ENCODE assay signal across 11 cellular contexts in the genomic region with DNA sequence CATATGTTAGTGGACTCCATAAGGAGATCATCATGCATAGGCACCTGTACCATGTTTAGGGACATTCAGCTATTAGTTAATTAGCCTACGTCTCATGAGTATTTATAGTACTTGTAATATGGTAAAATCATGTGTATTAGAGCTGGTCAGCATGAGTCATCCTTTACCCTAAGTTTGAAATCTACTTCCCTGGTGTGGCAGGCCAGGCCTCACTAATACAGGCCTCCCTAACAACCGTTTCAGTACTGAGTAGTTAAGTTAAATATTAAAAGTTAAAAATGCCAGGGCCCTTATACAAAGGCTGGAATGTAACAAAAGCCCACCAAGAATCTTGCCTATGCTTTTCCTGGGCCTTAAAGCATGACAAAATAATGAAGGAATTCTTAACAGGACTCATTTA.
DNase-seq lines count a peak whose midpoint lies in the region; ATAC-seq and TF ChIP-seq lines count a peak whose summit lies in the region.
"Had no signal": no experiment of that assay in that cellular context is flagged by ENCODE, and none has a peak within 500 bp of the region (broad histone marks: within the 10 kb centered on the region; RNA-seq: fewer than 3 reads in every experiment).

No MANE protein-coding gene starts in this region.

- DNase-seq in AG10803 (ENCODE audit: low read depth): peak; percentile 44
- peak; percentile 47 for DNase-seq in HT1080 (ENCODE audit: low read depth)
- peak; percentile 32 for DNase-seq in astrocyte of the cerebellum (ENCODE audit: low read depth)
- DNase-seq in kidney epithelial cell (ENCODE audit: low read depth): peak; percentile 69
- DNase-seq in substantia nigra (lab: John Stamatoyannopoulos, UW): no peak
- no peak for DNase-seq in activated CD4-positive, alpha-beta T cell treated with anti-CD3 and anti-CD28 coated beads for 48 hours
- no peak for DNase-seq in OCI-LY7 (ENCODE audit: low spot score)
- DNase-seq: C1 segment of cervical spinal cord; effector CD4-positive, alpha-beta T cell; upper lobe of left lung had no signal

- no peaks in the 10 kb centered on the region for H3K9me3 ChIP-seq in OCI-LY7 (ENCODE audit: low read length)
- H3K9me3 ChIP-seq: upper lobe of left lung had no signal

- no TSS peak for BruUV-seq in OCI-LY7 (replicated peaks; lab: Mats Ljungman, UMichigan)

- H3K4me3 ChIP-seq in AG10803 (ENCODE audit: low read length) (no peak overlapping the region), astrocyte of the cerebellum (ENCODE audit: low read depth, low read length) (no peak overlapping the region), kidney epithelial cell (ENCODE audit: low read depth, low read length) (no peak overlapping the region), OCI-LY7 (ENCODE audit: low read depth, low read length, poor library complexity, severe bottlenecking) (no peak overlapping the region)
- H3K4me3 ChIP-seq: upper lobe of left lung had no signal

- H3K36me3 ChIP-seq in kidney epithelial cell (ENCODE audit: control insufficient read depth, insufficient read depth, low read length) (no peaks in the 10 kb centered on the region), OCI-LY7 (ENCODE audit: insufficient read depth, low read length) (no peaks in the 10 kb centered on the region)
- H3K36me3 ChIP-seq: upper lobe of left lung had no signal

- in situ Hi-C loops in astrocyte of the cerebellum (cut with HindIII; ENCODE audit: low sequenced_read_pairs): no loop called here

- CTCF ChIA-PET in OCI-LY7 (lab: Charles Lee; ENCODE audit: unreplicated experiment): no interaction called here

- H3K4me1 ChIP-seq in OCI-LY7 (ENCODE audit: insufficient read depth, low read length, poor library complexity, severe bottlenecking): no peaks in the 10 kb centered on the region
- H3K4me1 ChIP-seq: upper lobe of left lung had no signal

- H3K79me2 ChIP-seq in OCI-LY7 (ENCODE audit: insufficient read depth, low read depth, low read length): no peaks in the 10 kb centered on the region

- no peaks in the 10 kb centered on the region for H4K20me1 ChIP-seq in OCI-LY7 (ENCODE audit: insufficient read depth, low read length)

- H3K27ac ChIP-seq in substantia nigra (ENCODE audit: low read depth, low read length, poor library complexity, severe bottlenecking): no peak overlapping the region
- no peak overlapping the region for H3K27ac ChIP-seq in OCI-LY7 (ENCODE audit: low read depth, low read length, poor library complexity, severe bottlenecking)
- H3K27ac ChIP-seq: upper lobe of left lung had no signal

- no peaks in the 10 kb centered on the region for H3K9me2 ChIP-seq in OCI-LY7 (ENCODE audit: insufficient read depth, low read length)

- H3K4me2 ChIP-seq in OCI-LY7 (ENCODE audit: low read length): no peak overlapping the region

- TF ChIP-seq CTCF in AG10803 (conservative IDR thresholded peaks at IDR 0.05; ENCODE audit: low read length) (no peak), astrocyte of the cerebellum (IDR thresholded peaks at IDR 0.05; ENCODE audit: low read depth, low read length, missing control alignments) (no peak), kidney epithelial cell (IDR thresholded peaks at IDR 0.05; ENCODE audit: insufficient read depth, low read length, poor library complexity, severe bottlenecking) (no peak), OCI-LY7 (conservative IDR thresholded peaks at IDR 0.05; ENCODE audit: low read length) (no peak)

- POLR2A ChIA-PET in OCI-LY7 (lab: Charles Lee): no interaction called here

- no peaks in the 10 kb centered on the region for H3K27me3 ChIP-seq in kidney epithelial cell (ENCODE audit: control insufficient read depth, insufficient read depth, low read length)
- H3K27me3 ChIP-seq: upper lobe of left lung had no signal

- intact Hi-C loops in OCI-LY7 (cut with micrococcal nuclease; ENCODE audit: unreplicated experiment): no loop called here

- ATAC-seq in GM19467 (IDR thresholded peaks at IDR 0.05; ENCODE audit: unreplicated experiment): no peak

- H2AFZ ChIP-seq in OCI-LY7 (ENCODE audit: low read length): no peak overlapping the region

Comparison
In these comparisons a context has a peak if more than half of its experiments do, and no peak if none do; other contexts are left out.
1. DNase-seq: peak in AG10803 (single experiment), HT1080 (single experiment), astrocyte of the cerebellum (single experiment) and kidney epithelial cell (single experiment); none in substantia nigra (0 of 49), activated CD4-positive, alpha-beta T cell treated with anti-CD3 and anti-CD28 coated beads for 48 hours (single experiment) and OCI-LY7 (single experiment).